In genomic region chr14:35378638-35379568, GRCh38 we compare ENCODE assay signal across 20 cellular contexts. TPM values are rescaled to one million over a fixed set of nuclear protein-coding genes. Genes with fewer than 3 reads are reported as not detected.
DNase-seq lines count a peak whose midpoint lies in the region; ATAC-seq, FAIRE-seq and TF ChIP-seq lines count a peak whose summit lies in the region.
"Had no signal": no experiment of that assay in that cellular context is flagged by ENCODE, and none has a peak within 500 bp of the region (broad histone marks: within the 10 kb centered on the region; RNA-seq: fewer than 3 reads in every experiment).

No MANE protein-coding gene starts in this region.

- WGBS in A549 (ENCODE audit: missing lambda C conversion rate), result 90% methylated on average over 7 of the region's 7 CpGs

- DNase-seq in A549 (ENCODE audit: low read depth in 1 of 2, low spot score in 1 of 2) (no peak), HCEC 1CT (peak; percentile 76), coronary artery (ENCODE audit: low spot score) (no peak), osteoblast (ENCODE audit: insufficient read length, low spot score, missing footprints) (no peak), AG08396 (ENCODE audit: low spot score) (no peak), GM19240 (ENCODE audit: insufficient read length, low spot score) (no peak)
- DNase-seq: activated naive CD4-positive, alpha-beta T cell treated with Interleukin-2 at 50 U/mL for 16 hours; activated T-cell treated with anti-CD3 and anti-CD28 coated beads, Interleukin-2, amount 50 U/mL, for 4 hours; amygdala; caudate nucleus; CD4-positive, alpha-beta memory T cell; Kasumi-1; NCI-H1417 treated with DMSO at 0.1 percent for 48 hours; NCI-H2107; NCI-H524; stimulated activated CD4-positive, alpha-beta T cell treated with anti-CD3 and anti-CD28 coated beads, Interleukin-12 subunit alpha, Interleukin-12 subunit beta, amount 100 ng/mL, for 4 hours had no signal

- H3K27ac ChIP-seq in A549 (peak overlapping the region; percentile 66 to 91; a peak in 4 of 6 replicates), coronary artery (peak overlapping the region; percentile 42 to 50), osteoblast (ENCODE audit: low read depth, low read length) (peak overlapping the region; percentile 48)
- H3K27ac ChIP-seq: epithelial cell of prostate had no signal

- no peak overlapping the region for H2AFZ ChIP-seq in osteoblast (ENCODE audit: low read length)

- H4K20me1 ChIP-seq in osteoblast (ENCODE audit: insufficient read depth, low read length), result no peaks in the 10 kb centered on the region

- CTCF ChIA-PET in A549 (lab: Yijun Ruan, JAX), result interaction anchor here (0.7 to 2.0 kb wide), 5 partner anchors 10 to 27 kb away, joined by 3 to 5 read pairs (median 4); no protein-coding TSS in a partner anchor

- H3K4me1 ChIP-seq in A549 (peaks cover 52% of the 10 kb centered on the region), osteoblast (ENCODE audit: insufficient read depth, low read length) (peaks cover 25% of the 10 kb centered on the region)

- FAIRE-seq in A549 (lab: Jason Lieb, UNC), result no peak
- FAIRE-seq: RCC 7860 had no signal

- TF ChIP-seq CTCF in A549 (IDR thresholded peaks at IDR 0.05) (no peak), coronary artery (IDR thresholded peaks at IDR 0.05) (no peak), osteoblast (IDR thresholded peaks at IDR 0.05; ENCODE audit: extremely low read depth, low read depth, low read length) (no peak)

- H3K4me3 ChIP-seq in A549, result no peak overlapping the region
- no peak overlapping the region for H3K4me3 ChIP-seq in coronary artery
- no peak overlapping the region for H3K4me3 ChIP-seq in osteoblast (ENCODE audit: insufficient read depth, low read length)

- no peak for TF ChIP-seq RAD21 in A549 (conservative IDR thresholded peaks at IDR 0.05 in 1 of 2, IDR thresholded peaks at IDR 0.05 in 1 of 2)

- H3K9me3 ChIP-seq in A549 (no peaks in the 10 kb centered on the region), osteoblast (ENCODE audit: low read depth, low read length) (no peaks in the 10 kb centered on the region)

- no peak for ATAC-seq in A549
- no peak for ATAC-seq in HG03045 (IDR thresholded peaks at IDR 0.05; ENCODE audit: unreplicated experiment)
- ATAC-seq in GM18517 (IDR thresholded peaks at IDR 0.05; ENCODE audit: unreplicated experiment), result no peak
- ATAC-seq: activated T-cell treated with anti-CD3 and anti-CD28 coated beads, Interleukin-2, amount 50 U/mL, for 4 hours had no signal

- no peak for TF ChIP-seq EP300 in A549 (IDR thresholded peaks at IDR 0.05)

- H3K4me2 ChIP-seq in A549 (no peak overlapping the region), osteoblast (ENCODE audit: insufficient read depth, low read length) (no peak overlapping the region)

- POLR2A ChIA-PET in A549 (lab: Yijun Ruan, JAX), result no interaction called here

- no peaks in the 10 kb centered on the region for H3K27me3 ChIP-seq in osteoblast (ENCODE audit: insufficient read depth, low read length)

- no peaks in the 10 kb centered on the region for H3K79me2 ChIP-seq in osteoblast (ENCODE audit: insufficient read depth, low read length)

- TF ChIP-seq POLR2A in A549 (IDR thresholded peaks at IDR 0.05; ENCODE audit: low read length), result no peak

- no peaks in the 10 kb centered on the region for H3K36me3 ChIP-seq in osteoblast (ENCODE audit: insufficient read depth, low read length)

TF ChIP-seq in A549, 52 proteins besides CTCF, POLR2A, EP300 and RAD21:
- TF ChIP-seq RCOR1 (IDR thresholded peaks at IDR 0.05; ENCODE audit: low read depth, low read length) (no peak), NR3C1 (IDR thresholded peaks at IDR 0.05) (no peak)
TF ChIP-seq in A549: peak in this region for 0.

RNA-seq across cellular contexts. Expression of gene NFKBIA, which starts 25.6 kb away (rescaled TPM):
- polyA plus RNA-seq in A549 (2011; rRNA removed), result 65.0 and 102 TPM in 2 replicates
- 239 and 266 TPM in 2 replicates for polyA plus RNA-seq in A549 (2012; cell fraction: cytosol; rRNA removed)
- 490 and 573 TPM in 2 replicates for polyA plus RNA-seq in A549 (2012; cell fraction: nucleus; rRNA removed)
- 101 to 115 TPM (median 103 TPM) in 3 replicates for polyA plus RNA-seq in A549 (2017; fragmentation: RNase III; extraction: RNeasy Plus Mini Kit Qiagen cat#74134 plus additional on column Dnase treatment)
- polyA minus RNA-seq in A549 (2011; rRNA and poly(A)+ RNA removed), result 335 and 379 TPM in 2 replicates
- 43.6 and 51.0 TPM in 2 replicates for total RNA-seq in osteoblast
